ENCODE assay signal across 1 cellular context in the genomic region with DNA sequence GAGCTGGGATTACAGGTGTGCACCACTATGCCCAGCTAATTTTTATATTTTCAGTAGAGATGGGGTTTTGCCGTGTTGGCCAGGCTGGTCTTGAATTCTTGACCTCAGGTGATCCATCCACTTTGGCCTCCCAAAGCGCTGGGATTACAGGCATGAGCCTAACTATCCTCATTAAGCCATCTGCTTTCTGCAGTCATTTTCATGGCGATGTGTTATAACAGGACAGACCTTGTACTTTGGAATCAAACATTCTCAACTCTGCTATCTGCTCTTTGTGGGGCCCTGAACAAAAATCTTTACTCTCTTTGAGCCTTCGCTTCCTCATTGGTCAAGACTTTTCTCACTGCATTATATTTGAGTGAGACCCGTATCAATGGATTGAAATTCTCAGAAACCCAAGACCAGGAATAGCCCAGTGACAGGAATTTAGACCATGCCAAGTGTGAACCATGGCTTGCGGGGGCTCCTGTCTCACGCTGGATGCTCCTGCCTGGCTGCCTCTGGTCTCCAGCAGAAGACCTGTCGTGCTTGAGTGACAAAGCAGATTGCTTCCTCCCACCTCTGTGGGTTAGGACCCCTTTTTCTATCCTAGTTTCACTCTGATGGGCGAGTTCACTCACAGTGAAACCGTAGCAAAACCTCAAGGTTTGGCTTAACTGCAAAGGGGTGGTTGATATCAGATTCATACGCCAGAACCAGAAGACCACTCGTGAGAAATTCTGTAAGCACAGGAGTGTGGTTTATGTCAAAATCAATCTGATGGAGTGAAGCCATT.
TF ChIP-seq lines count a peak whose summit lies in the region.

No MANE protein-coding gene starts in this region.

TF ChIP-seq in HepG2, 621 proteins besides CTCF, POLR2A, EP300 and RAD21 (continued from another document and continues in another):
- TF ChIP-seq, protein P1, sequence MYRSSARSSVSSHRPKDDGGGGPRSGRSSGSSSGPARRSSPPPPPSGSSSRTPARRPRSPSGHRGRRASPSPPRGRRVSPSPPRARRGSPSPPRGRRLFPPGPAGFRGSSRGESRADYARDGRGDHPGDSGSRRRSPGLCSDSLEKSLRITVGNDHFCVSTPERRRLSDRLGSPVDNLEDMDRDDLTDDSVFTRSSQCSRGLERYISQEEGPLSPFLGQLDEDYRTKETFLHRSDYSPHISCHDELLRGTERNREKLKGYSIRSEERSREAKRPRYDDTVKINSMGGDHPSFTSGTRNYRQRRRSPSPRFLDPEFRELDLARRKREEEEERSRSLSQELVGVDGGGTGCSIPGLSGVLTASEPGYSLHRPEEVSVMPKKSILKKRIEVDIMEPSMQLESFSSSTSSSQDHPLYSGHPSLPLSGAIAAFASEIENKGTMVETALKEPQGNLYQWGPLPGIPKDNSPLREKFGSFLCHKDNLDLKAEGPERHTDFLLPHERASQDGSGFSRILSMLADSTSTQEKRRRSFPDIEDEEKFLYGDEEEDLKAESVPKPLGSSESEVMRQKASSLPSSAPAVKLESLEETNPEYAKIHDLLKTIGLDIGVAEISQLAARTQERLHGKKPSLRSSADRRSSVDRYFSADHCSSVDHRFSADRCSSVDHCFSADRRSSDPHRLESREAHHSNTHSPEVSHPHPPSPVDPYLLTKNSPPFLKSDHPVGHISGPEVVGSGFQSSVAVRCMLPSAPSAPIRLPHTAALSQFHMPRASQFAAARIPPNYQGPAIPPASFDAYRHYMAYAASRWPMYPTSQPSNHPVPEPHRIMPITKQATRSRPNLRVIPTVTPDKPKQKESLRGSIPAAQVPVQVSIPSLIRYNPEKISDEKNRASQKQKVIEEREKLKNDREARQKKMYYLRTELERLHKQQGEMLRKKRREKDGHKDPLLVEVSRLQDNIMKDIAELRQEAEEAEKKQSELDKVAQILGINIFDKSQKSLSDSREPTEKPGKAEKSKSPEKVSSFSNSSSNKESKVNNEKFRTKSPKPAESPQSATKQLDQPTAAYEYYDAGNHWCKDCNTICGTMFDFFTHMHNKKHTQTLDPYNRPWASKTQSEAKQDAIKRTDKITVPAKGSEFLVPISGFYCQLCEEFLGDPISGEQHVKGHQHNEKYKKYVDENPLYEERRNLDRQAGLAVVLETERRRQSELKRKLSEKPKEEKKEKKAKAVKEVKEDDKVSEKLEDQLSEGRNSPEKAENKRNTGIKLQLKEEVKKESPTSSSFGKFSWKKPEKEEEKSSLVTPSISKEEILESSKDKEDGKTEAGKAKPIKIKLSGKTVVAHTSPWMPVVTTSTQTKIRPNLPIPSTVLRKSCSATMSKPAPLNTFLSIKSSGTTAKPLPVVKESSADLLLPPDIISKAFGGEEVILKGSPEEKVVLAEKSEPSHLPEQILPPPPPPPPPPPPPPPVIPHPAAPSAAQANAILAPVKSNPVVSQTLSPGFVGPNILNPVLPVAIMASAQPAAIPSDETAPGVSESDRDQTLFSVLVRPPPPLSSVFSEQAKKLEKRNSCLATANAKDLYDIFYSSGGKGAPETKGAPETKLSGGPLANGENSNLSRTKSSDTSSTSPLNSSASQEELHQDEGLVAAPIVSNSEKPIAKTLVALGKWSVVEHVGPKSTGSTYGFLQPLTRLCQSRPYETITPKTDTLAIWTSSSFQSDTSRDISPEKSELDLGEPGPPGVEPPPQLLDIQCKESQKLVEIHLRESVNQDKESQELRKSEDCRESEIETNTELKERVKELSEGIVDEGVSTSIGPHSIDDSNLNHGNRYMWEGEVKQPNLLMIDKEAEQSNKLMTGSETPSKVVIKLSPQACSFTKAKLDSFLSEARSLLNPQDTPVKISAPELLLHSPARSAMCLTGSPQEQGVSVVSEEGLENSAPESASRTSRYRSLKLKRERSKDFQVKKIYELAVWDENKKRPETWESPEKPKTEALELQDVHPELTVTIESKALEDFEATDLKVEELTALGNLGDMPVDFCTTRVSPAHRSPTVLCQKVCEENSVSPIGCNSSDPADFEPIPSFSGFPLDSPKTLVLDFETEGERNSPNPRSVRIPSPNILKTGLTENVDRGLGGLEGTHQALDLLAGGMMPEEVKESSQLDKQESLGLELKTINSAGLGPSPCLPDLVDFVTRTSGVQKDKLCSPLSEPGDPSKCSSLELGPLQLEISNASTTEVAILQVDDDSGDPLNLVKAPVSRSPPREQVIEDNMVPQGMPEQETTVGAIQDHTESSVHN (CRISPR knock-in tag; IDR thresholded peaks at IDR 0.05), result no peak
- TF ChIP-seq ZNF235 (CRISPR knock-in tag; IDR thresholded peaks at IDR 0.05; ENCODE audit: borderline replicate concordance) (no peak), KDM4B (CRISPR knock-in tag; IDR thresholded peaks at IDR 0.05) (no peak), SRSF9 (IDR thresholded peaks at IDR 0.05; ENCODE audit: borderline replicate concordance, insufficient read depth, low read depth, low read length, poor library complexity, severe bottlenecking) (no peak), DMAP1 (CRISPR knock-in tag; IDR thresholded peaks at IDR 0.05) (no peak), JARID2 (CRISPR knock-in tag; IDR thresholded peaks at IDR 0.05; ENCODE audit: insufficient replicate concordance) (no peak), JUND (CRISPR knock-in tag; IDR thresholded peaks at IDR 0.05) (no peak), IRF2 (CRISPR knock-in tag; IDR thresholded peaks at IDR 0.05) (no peak), EHMT2 (IDR thresholded peaks at IDR 0.05; ENCODE audit: borderline replicate concordance, low read depth, low read length) (no peak), SIN3B (IDR thresholded peaks at IDR 0.05; ENCODE audit: low read length) (no peak), ZNF749 (CRISPR knock-in tag; IDR thresholded peaks at IDR 0.05; ENCODE audit: borderline replicate concordance) (no peak), ZNF567 (CRISPR knock-in tag; IDR thresholded peaks at IDR 0.05; ENCODE audit: borderline replicate concordance) (0 out of 2 replicates have a peak, but pooled peaks have one; percentile 51), YEATS4 (CRISPR knock-in tag; IDR thresholded peaks at IDR 0.05; ENCODE audit: borderline replicate concordance) (no peak), SNAPC2 (CRISPR knock-in tag; IDR thresholded peaks at IDR 0.05) (no peak), ZNF790 (CRISPR knock-in tag; IDR thresholded peaks at IDR 0.05; ENCODE audit: borderline replicate concordance) (no peak), KLF13 (CRISPR knock-in tag; IDR thresholded peaks at IDR 0.05) (no peak), SP1 (IDR thresholded peaks at IDR 0.05) (no peak), SP1 (CRISPR knock-in tag; IDR thresholded peaks at IDR 0.05) (no peak), POLR2G (IDR thresholded peaks at IDR 0.05; ENCODE audit: low read depth, low read length) (no peak), ZNF768 (CRISPR knock-in tag; IDR thresholded peaks at IDR 0.05) (no peak), FOXO1 (CRISPR knock-in tag; IDR thresholded peaks at IDR 0.05) (no peak; the same call in 1 of the 2 replicates)
- TF ChIP-seq, protein P2, sequence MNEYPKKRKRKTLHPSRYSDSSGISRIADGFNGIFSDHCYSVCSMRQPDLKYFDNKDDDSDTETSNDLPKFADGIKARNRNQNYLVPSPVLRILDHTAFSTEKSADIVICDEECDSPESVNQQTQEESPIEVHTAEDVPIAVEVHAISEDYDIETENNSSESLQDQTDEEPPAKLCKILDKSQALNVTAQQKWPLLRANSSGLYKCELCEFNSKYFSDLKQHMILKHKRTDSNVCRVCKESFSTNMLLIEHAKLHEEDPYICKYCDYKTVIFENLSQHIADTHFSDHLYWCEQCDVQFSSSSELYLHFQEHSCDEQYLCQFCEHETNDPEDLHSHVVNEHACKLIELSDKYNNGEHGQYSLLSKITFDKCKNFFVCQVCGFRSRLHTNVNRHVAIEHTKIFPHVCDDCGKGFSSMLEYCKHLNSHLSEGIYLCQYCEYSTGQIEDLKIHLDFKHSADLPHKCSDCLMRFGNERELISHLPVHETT (CRISPR knock-in tag; conservative IDR thresholded peaks at IDR 0.05), result no peak; the same call in 1 of the 2 replicates
- TF ChIP-seq, protein P3, sequence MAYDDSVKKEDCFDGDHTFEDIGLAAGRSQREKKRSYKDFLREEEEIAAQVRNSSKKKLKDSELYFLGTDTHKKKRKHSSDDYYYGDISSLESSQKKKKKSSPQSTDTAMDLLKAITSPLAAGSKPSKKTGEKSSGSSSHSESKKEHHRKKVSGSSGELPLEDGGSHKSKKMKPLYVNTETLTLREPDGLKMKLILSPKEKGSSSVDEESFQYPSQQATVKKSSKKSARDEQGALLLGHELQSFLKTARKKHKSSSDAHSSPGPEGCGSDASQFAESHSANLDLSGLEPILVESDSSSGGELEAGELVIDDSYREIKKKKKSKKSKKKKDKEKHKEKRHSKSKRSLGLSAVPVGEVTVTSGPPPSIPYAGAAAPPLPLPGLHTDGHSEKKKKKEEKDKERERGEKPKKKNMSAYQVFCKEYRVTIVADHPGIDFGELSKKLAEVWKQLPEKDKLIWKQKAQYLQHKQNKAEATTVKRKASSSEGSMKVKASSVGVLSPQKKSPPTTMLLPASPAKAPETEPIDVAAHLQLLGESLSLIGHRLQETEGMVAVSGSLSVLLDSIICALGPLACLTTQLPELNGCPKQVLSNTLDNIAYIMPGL (CRISPR knock-in tag; IDR thresholded peaks at IDR 0.05; ENCODE audit: borderline replicate concordance in 1 of 2, low read depth in 1 of 2), result no peak
- TF ChIP-seq, protein P4, sequence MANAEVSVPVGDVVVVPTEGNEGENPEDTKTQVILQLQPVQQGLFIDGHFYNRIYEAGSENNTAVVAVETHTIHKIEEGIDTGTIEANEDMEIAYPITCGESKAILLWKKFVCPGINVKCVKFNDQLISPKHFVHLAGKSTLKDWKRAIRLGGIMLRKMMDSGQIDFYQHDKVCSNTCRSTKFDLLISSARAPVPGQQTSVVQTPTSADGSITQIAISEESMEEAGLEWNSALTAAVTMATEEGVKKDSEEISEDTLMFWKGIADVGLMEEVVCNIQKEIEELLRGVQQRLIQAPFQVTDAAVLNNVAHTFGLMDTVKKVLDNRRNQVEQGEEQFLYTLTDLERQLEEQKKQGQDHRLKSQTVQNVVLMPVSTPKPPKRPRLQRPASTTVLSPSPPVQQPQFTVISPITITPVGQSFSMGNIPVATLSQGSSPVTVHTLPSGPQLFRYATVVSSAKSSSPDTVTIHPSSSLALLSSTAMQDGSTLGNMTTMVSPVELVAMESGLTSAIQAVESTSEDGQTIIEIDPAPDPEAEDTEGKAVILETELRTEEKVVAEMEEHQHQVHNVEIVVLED (CRISPR knock-in tag; IDR thresholded peaks at IDR 0.05; ENCODE audit: borderline replicate concordance), result no peak
- TF ChIP-seq, protein P5, sequence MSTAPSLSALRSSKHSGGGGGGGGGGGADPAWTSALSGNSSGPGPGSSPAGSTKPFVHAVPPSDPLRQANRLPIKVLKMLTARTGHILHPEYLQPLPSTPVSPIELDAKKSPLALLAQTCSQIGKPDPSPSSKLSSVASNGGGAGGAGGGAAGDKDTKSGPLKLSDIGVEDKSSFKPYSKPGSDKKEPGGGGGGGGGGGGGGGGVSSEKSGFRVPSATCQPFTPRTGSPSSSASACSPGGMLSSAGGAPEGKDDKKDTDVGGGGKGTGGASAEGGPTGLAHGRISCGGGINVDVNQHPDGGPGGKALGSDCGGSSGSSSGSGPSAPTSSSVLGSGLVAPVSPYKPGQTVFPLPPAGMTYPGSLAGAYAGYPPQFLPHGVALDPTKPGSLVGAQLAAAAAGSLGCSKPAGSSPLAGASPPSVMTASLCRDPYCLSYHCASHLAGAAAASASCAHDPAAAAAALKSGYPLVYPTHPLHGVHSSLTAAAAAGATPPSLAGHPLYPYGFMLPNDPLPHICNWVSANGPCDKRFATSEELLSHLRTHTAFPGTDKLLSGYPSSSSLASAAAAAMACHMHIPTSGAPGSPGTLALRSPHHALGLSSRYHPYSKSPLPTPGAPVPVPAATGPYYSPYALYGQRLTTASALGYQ (CRISPR knock-in tag; IDR thresholded peaks at IDR 0.05), result no peak
- TF ChIP-seq, protein P6, sequence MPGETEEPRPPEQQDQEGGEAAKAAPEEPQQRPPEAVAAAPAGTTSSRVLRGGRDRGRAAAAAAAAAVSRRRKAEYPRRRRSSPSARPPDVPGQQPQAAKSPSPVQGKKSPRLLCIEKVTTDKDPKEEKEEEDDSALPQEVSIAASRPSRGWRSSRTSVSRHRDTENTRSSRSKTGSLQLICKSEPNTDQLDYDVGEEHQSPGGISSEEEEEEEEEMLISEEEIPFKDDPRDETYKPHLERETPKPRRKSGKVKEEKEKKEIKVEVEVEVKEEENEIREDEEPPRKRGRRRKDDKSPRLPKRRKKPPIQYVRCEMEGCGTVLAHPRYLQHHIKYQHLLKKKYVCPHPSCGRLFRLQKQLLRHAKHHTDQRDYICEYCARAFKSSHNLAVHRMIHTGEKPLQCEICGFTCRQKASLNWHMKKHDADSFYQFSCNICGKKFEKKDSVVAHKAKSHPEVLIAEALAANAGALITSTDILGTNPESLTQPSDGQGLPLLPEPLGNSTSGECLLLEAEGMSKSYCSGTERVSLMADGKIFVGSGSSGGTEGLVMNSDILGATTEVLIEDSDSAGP (CRISPR knock-in tag; IDR thresholded peaks at IDR 0.05; ENCODE audit: borderline replicate concordance), result no peak
- TF ChIP-seq, protein P7, sequence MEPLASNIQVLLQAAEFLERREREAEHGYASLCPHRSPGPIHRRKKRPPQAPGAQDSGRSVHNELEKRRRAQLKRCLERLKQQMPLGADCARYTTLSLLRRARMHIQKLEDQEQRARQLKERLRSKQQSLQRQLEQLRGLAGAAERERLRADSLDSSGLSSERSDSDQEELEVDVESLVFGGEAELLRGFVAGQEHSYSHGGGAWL (CRISPR knock-in tag; IDR thresholded peaks at IDR 0.05), result no peak
- TF ChIP-seq, protein P8, sequence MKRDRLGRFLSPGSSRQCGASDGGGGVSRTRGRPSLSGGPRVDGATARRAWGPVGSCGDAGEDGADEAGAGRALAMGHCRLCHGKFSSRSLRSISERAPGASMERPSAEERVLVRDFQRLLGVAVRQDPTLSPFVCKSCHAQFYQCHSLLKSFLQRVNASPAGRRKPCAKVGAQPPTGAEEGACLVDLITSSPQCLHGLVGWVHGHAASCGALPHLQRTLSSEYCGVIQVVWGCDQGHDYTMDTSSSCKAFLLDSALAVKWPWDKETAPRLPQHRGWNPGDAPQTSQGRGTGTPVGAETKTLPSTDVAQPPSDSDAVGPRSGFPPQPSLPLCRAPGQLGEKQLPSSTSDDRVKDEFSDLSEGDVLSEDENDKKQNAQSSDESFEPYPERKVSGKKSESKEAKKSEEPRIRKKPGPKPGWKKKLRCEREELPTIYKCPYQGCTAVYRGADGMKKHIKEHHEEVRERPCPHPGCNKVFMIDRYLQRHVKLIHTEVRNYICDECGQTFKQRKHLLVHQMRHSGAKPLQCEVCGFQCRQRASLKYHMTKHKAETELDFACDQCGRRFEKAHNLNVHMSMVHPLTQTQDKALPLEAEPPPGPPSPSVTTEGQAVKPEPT (CRISPR knock-in tag; IDR thresholded peaks at IDR 0.05; ENCODE audit: low read depth), result no peak
- TF ChIP-seq, protein P9, sequence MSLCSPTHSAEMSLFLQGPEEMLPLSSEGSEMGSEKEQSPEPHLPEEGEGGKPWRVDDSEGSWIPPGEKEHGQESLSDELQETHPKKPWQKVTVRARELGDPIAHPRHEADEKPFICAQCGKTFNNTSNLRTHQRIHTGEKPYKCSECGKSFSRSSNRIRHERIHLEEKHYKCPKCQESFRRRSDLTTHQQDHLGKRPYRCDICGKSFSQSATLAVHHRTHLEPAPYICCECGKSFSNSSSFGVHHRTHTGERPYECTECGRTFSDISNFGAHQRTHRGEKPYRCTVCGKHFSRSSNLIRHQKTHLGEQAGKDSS (CRISPR knock-in tag; IDR thresholded peaks at IDR 0.05; ENCODE audit: borderline replicate concordance, low read depth), result no peak
- TF ChIP-seq, protein P10, sequence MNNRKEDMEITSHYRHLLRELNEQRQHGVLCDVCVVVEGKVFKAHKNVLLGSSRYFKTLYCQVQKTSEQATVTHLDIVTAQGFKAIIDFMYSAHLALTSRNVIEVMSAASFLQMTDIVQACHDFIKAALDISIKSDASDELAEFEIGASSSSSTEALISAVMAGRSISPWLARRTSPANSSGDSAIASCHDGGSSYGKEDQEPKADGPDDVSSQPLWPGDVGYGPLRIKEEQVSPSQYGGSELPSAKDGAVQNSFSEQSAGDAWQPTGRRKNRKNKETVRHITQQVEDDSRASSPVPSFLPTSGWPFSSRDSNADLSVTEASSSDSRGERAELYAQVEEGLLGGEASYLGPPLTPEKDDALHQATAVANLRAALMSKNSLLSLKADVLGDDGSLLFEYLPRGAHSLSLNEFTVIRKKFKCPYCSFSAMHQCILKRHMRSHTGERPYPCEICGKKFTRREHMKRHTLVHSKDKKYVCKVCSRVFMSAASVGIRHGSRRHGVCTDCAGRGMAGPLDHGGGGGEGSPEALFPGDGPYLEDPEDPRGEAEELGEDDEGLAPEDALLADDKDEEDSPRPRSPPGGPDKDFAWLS (CRISPR knock-in tag; IDR thresholded peaks at IDR 0.05; ENCODE audit: borderline replicate concordance), result no peak
